18 cellular contexts compared by ENCODE assay signal in genomic region chr5:82396396-82396795, GRCh38.
DNase-seq lines count a peak whose midpoint lies in the region; ATAC-seq, FAIRE-seq and TF ChIP-seq lines count a peak whose summit lies in the region.
"Had no signal": no experiment of that assay in that cellular context is flagged by ENCODE, and none has a peak within 500 bp of the region (broad histone marks: within the 10 kb centered on the region; RNA-seq: fewer than 3 reads in every experiment).

No MANE protein-coding gene starts in this region.

- no peak overlapping the region for H4K8ac ChIP-seq in neuronal stem cell (ENCODE audit: low read depth, low read length)

- H3K4me3 Mint-ChIP-seq in chondrocyte (ENCODE audit: unreplicated experiment), result no peak overlapping the region
- no peak overlapping the region for H3K4me3 Mint-ChIP-seq in activated naive CD4-positive, alpha-beta T cell treated with anti-CD3 and anti-CD28 coated beads, Interleukin-2, amount 10 ng/mL, durations not matched to agents 7 days and 5 days
- H3K4me3 Mint-ChIP-seq: activated CD8-positive, alpha-beta T cell treated with anti-CD3 and anti-CD28 coated beads for 36 hours; activated naive CD8-positive, alpha-beta T cell treated with anti-CD3 and anti-CD28 coated beads, Interleukin-2, amount 50 U/mL, for 24 hours; stimulated activated naive CD8-positive, alpha-beta T cell treated with anti-CD3 and anti-CD28 coated beads, Interleukin-15, Interleukin-2, amounts not matched to agents 100 ng/mL and 50 ng/mL, for 24 hours had no signal

- peak overlapping the region; percentile 93 for H3K27ac Mint-ChIP-seq in chondrocyte (ENCODE audit: unreplicated experiment)
- no peak overlapping the region for H3K27ac Mint-ChIP-seq in activated naive CD4-positive, alpha-beta T cell treated with anti-CD3 and anti-CD28 coated beads, Interleukin-2, amount 10 ng/mL, durations not matched to agents 7 days and 5 days
- H3K27ac Mint-ChIP-seq: activated CD8-positive, alpha-beta T cell treated with anti-CD3 and anti-CD28 coated beads for 36 hours; activated naive CD8-positive, alpha-beta T cell treated with anti-CD3 and anti-CD28 coated beads, Interleukin-2, amount 50 U/mL, for 24 hours; stimulated activated naive CD8-positive, alpha-beta T cell treated with anti-CD3 and anti-CD28 coated beads, Interleukin-15, Interleukin-2, amounts not matched to agents 100 ng/mL and 50 ng/mL, for 24 hours had no signal

- no peak overlapping the region for H2AK5ac ChIP-seq in neuronal stem cell (ENCODE audit: low read depth, low read length)

- FAIRE-seq in HTR-8/SVneo (lab: Jason Lieb, UNC), result no peak
- FAIRE-seq: GM18507 had no signal

- H4K91ac ChIP-seq in neuronal stem cell (ENCODE audit: low read depth, low read length, poor library complexity), result no peak overlapping the region

- ATAC-seq in HG02852 (IDR thresholded peaks at IDR 0.05; ENCODE audit: unreplicated experiment), result no peak
- no peak for ATAC-seq in HG02840 (IDR thresholded peaks at IDR 0.05; ENCODE audit: low FRiP score, unreplicated experiment)
- ATAC-seq: activated CD8-positive, alpha-beta T cell treated with anti-CD3 and anti-CD28 coated beads for 36 hours; activated naive CD8-positive, alpha-beta T cell treated with anti-CD3 and anti-CD28 coated beads, Interleukin-2, amount 50 U/mL, for 24 hours had no signal

- H3K36me3 Mint-ChIP-seq in chondrocyte (ENCODE audit: low read depth), result peaks cover 3% of the 10 kb centered on the region
- H3K36me3 Mint-ChIP-seq in activated naive CD4-positive, alpha-beta T cell treated with anti-CD3 and anti-CD28 coated beads, Interleukin-2, amount 10 ng/mL, durations not matched to agents 7 days and 5 days, result no peaks in the 10 kb centered on the region

- H3K36me3 ChIP-seq in neuronal stem cell (replicated peaks in 1 of 2; ENCODE audit: control insufficient read depth in 2 of 2, insufficient read depth in 2 of 2, low read length in 2 of 2), result no peaks in the 10 kb centered on the region
- H3K36me3 ChIP-seq: colonic mucosa, MG63, WERI-Rb-1 had no signal

- H3K4me1 ChIP-seq in neuronal stem cell (ENCODE audit: control insufficient read depth in 2 of 2, insufficient read depth in 1 of 2, low read depth in 1 of 2, low read length in 2 of 2), result peaks cover 0 to 2% of the 10 kb centered on the region in 2 donors
- H3K4me1 ChIP-seq: colonic mucosa had no signal

- no peak overlapping the region for H2BK12ac ChIP-seq in neuronal stem cell (ENCODE audit: low read length)

- CTCF ChIA-PET in activated naive CD4-positive, alpha-beta T cell treated with anti-CD3 and anti-CD28 coated beads, Interleukin-2, amount 10 ng/mL, durations not matched to agents 7 days and 5 days (lab: Charles Lee), result no interaction called here

- H3K14ac ChIP-seq in neuronal stem cell (ENCODE audit: low read length), result no peak overlapping the region

- no peaks in the 10 kb centered on the region for H3K9me3 ChIP-seq in neuronal stem cell (replicated peaks in 1 of 2; ENCODE audit: control insufficient read depth in 2 of 2, insufficient read depth in 1 of 2, low read depth in 1 of 2, low read length in 2 of 2)
- H3K9me3 ChIP-seq: colonic mucosa, MG63 had no signal

- H3K18ac ChIP-seq in neuronal stem cell (ENCODE audit: low read length), result no peak overlapping the region

- H3K9ac ChIP-seq in neuronal stem cell (ENCODE audit: low read depth, low read length, poor library complexity), result no peak overlapping the region

- H3K4me3 ChIP-seq in AG10803 (ENCODE audit: low read length) (no peak overlapping the region), neuronal stem cell (ENCODE audit: low read length in 2 of 2) (no peak overlapping the region)
- H3K4me3 ChIP-seq: colonic mucosa, MG63 had no signal

- no peaks in the 10 kb centered on the region for H3K27me3 Mint-ChIP-seq in chondrocyte (ENCODE audit: low read depth)
- peaks cover 9% of the 10 kb centered on the region for H3K27me3 Mint-ChIP-seq in activated naive CD4-positive, alpha-beta T cell treated with anti-CD3 and anti-CD28 coated beads, Interleukin-2, amount 10 ng/mL, durations not matched to agents 7 days and 5 days
- H3K27me3 Mint-ChIP-seq: activated CD8-positive, alpha-beta T cell treated with anti-CD3 and anti-CD28 coated beads for 36 hours; stimulated activated naive CD8-positive, alpha-beta T cell treated with anti-CD3 and anti-CD28 coated beads, Interleukin-15, Interleukin-2, amounts not matched to agents 100 ng/mL and 50 ng/mL, for 24 hours had no signal

- TF ChIP-seq CTCF in AG10803 (conservative IDR thresholded peaks at IDR 0.05; ENCODE audit: low read length), result no peak
- TF ChIP-seq CTCF in chondrocyte (IDR thresholded peaks at IDR 0.05), result no peak

- no peak overlapping the region for H2BK120ac ChIP-seq in neuronal stem cell (ENCODE audit: low read depth, low read length)

- peak; percentile 72 for DNase-seq in AG10803 (ENCODE audit: low read depth)
- peak; percentile 63 for DNase-seq in RPMI7951 (ENCODE audit: low read depth)
- DNase-seq in chondrocyte (ENCODE audit: low spot score), result no peak
- DNase-seq in neuronal stem cell (ENCODE audit: low spot score), result no peak
- DNase-seq in HTR-8/SVneo (ENCODE audit: insufficient read length, low spot score), result no peak
- no peak for DNase-seq in activated naive CD4-positive, alpha-beta T cell treated with anti-CD3 and anti-CD28 coated beads, Interleukin-2, amount 10 ng/mL, durations not matched to agents 7 days and 5 days
- DNase-seq: activated CD8-positive, alpha-beta T cell treated with anti-CD3 and anti-CD28 coated beads for 36 hours; activated naive CD8-positive, alpha-beta T cell treated with anti-CD3 and anti-CD28 coated beads, Interleukin-2, amount 50 U/mL, for 24 hours; NCI-H187; stimulated activated CD4-positive, alpha-beta T cell treated with anti-CD3 and anti-CD28 coated beads, Interleukin-12 subunit alpha, Interleukin-12 subunit beta, amount 100 ng/mL, for 4 hours; SW 1271 had no signal

- H3K4ac ChIP-seq in neuronal stem cell (ENCODE audit: low read length), result no peak overlapping the region

- no CpG with 5 or more reads among the region's 2 CpGs for WGBS in neuronal stem cell (ENCODE audit: extremely low coverage in 2 of 2, insufficient read length in 2 of 2, insufficient replicate concordance in 1 of 2), 2 donors

- no peaks in the 10 kb centered on the region for H3K79me1 ChIP-seq in neuronal stem cell (ENCODE audit: low read depth, low read length)

- H3K27me3 ChIP-seq in neuronal stem cell (ENCODE audit: control insufficient read depth in 3 of 3, insufficient read depth in 3 of 3, low read depth in 1 of 3, low read length in 3 of 3), result peaks cover 0 to 2% (median 0%) of the 10 kb centered on the region in 3 experiments
- H3K27me3 ChIP-seq: colonic mucosa, MG63 had no signal

- no peak overlapping the region for H3K27ac ChIP-seq in neuronal stem cell (replicated peaks; ENCODE audit: low read length)
- H3K27ac ChIP-seq: colonic mucosa, WERI-Rb-1 had no signal

- H3K4me1 Mint-ChIP-seq in chondrocyte (ENCODE audit: low read depth), result peaks cover 49% of the 10 kb centered on the region
- no peaks in the 10 kb centered on the region for H3K4me1 Mint-ChIP-seq in activated naive CD4-positive, alpha-beta T cell treated with anti-CD3 and anti-CD28 coated beads, Interleukin-2, amount 10 ng/mL, durations not matched to agents 7 days and 5 days
- H3K4me1 Mint-ChIP-seq: activated naive CD8-positive, alpha-beta T cell treated with anti-CD3 and anti-CD28 coated beads, Interleukin-2, amount 50 U/mL, for 24 hours had no signal

- no peak overlapping the region for H2BK15ac ChIP-seq in neuronal stem cell (ENCODE audit: low read length)

- peaks cover 6% of the 10 kb centered on the region for H3K9me3 Mint-ChIP-seq in chondrocyte (ENCODE audit: low read depth)
- no peaks in the 10 kb centered on the region for H3K9me3 Mint-ChIP-seq in activated naive CD4-positive, alpha-beta T cell treated with anti-CD3 and anti-CD28 coated beads, Interleukin-2, amount 10 ng/mL, durations not matched to agents 7 days and 5 days
- H3K9me3 Mint-ChIP-seq: activated CD8-positive, alpha-beta T cell treated with anti-CD3 and anti-CD28 coated beads for 36 hours; activated naive CD8-positive, alpha-beta T cell treated with anti-CD3 and anti-CD28 coated beads, Interleukin-2, amount 50 U/mL, for 24 hours; stimulated activated naive CD8-positive, alpha-beta T cell treated with anti-CD3 and anti-CD28 coated beads, Interleukin-15, Interleukin-2, amounts not matched to agents 100 ng/mL and 50 ng/mL, for 24 hours had no signal

- peak overlapping the region; percentile 68 for H2AFZ ChIP-seq in neuronal stem cell (ENCODE audit: low read length)

- no peak overlapping the region for H3K4me2 ChIP-seq in neuronal stem cell (ENCODE audit: insufficient read depth, low read length, poor library complexity, severe bottlenecking)

- no peak overlapping the region for H3K23ac ChIP-seq in neuronal stem cell (ENCODE audit: low read depth, low read length, poor library complexity)

- no peak overlapping the region for H2BK5ac ChIP-seq in neuronal stem cell (ENCODE audit: low read length)

Comparison
In these comparisons a context has a peak if more than half of its experiments do, and no peak if none do; other contexts are left out.
1. DNase-seq: peak in AG10803 (single experiment) and RPMI7951 (single experiment); none in chondrocyte (single experiment), neuronal stem cell (single experiment), HTR-8/SVneo (single experiment) and activated naive CD4-positive, alpha-beta T cell treated with anti-CD3 and anti-CD28 coated beads, Interleukin-2, amount 10 ng/mL, durations not matched to agents 7 days and 5 days (single experiment).